ENCODE assay signal across 34 cellular contexts in the genomic region with DNA sequence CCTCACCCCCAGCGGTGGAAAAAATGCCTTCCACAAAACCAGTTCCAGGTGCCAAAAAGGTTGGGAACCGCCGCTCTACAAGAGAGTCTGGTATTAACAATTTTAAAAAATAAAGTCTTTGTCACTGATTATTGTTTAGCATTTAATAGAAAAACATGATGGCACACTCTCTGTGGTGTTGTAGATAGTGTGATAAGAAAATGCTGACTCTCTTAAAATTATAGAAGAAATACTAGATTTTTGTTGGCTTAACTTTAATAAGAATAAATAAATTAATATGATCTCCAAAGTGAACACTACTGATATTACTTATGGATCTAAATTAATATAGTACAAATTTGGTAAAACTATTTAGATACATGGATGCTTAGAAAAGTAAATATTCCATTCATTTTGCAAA.
"Had no signal": no experiment of that assay in that cellular context is flagged by ENCODE, and none has a peak within 500 bp of the region (broad histone marks: within the 10 kb centered on the region; RNA-seq: fewer than 3 reads in every experiment).

No MANE protein-coding gene starts in this region.

- DNase-seq: activated B cell treated with CpG ODN at 0.5 μM for 24 hours; activated CD4-positive, alpha-beta memory T cell treated with anti-CD3 and anti-CD28 coated beads for 36 hours; activated CD4-positive, alpha-beta T cell treated with anti-CD3 and anti-CD28 coated beads for 4 hours; activated CD4-positive, alpha-beta T cell treated with anti-CD3 and anti-CD28 coated beads, Interleukin-2, amount 10 ng/mL, durations not matched to agents 24 days and 14 days; activated CD4-positive, alpha-beta T cell treated with anti-CD3 and anti-CD28 coated beads, Interleukin-2, amount 50 U/mL, for 1 hour; activated CD4-positive, alpha-beta T cell treated with anti-CD3 and anti-CD28 coated beads, Interleukin-2, amount 50 U/mL, for 4 hours; activated CD4-positive, CD25-positive, alpha-beta regulatory T cell treated with anti-CD3 and anti-CD28 coated beads, Interleukin-2, amount 50 U/mL, for 72 hours; activated CD8-positive, alpha-beta memory T cell treated with anti-CD3 and anti-CD28 coated beads, Interleukin-2, amount 50 U/mL, for 4 hours; activated CD8-positive, alpha-beta T cell treated with anti-CD3 and anti-CD28 coated beads for 36 hours; activated effector memory CD4-positive, alpha-beta T cell treated with anti-CD3 and anti-CD28 coated beads, Interleukin-2, amount 50 U/mL, for 16 hours; activated gamma-delta T cell treated with Interleukin-2 at 50 U/mL for 16 hours; activated naive CD4-positive, alpha-beta T cell; activated naive CD4-positive, alpha-beta T cell treated with anti-CD3 and anti-CD28 coated beads for 36 hours; activated naive CD4-positive, alpha-beta T cell treated with anti-CD3 and anti-CD28 coated beads, Interleukin-2, amount 50 U/mL, for 16 hours; activated naive CD8-positive, alpha-beta T cell treated with anti-CD3 and anti-CD28 coated beads for 36 hours; activated T-cell treated with anti-CD3 and anti-CD28 coated beads for 4 hours; activated T-cell treated with anti-CD3 and anti-CD28 coated beads, Interleukin-2, amount 50 U/mL, for 1 hour; activated T-cell treated with anti-CD3 and anti-CD28 coated beads, Interleukin-2, amount 50 U/mL, for 4 hours; activated T-cell treated with anti-CD3 and anti-CD28 coated beads, Interleukin-2, amount 50 U/mL, for 72 hours; adrenal gland; amniotic stem cell; aorta; body of pancreas; brain microvascular endothelial cell; central memory CD4-positive, alpha-beta T cell; T-helper 1 cell; T-helper 2 cell; T-helper 9 cell had no signal

- H3K9me3 ChIP-seq: adrenal gland, body of pancreas, breast epithelium had no signal

- ATAC-seq: activated CD8-positive, alpha-beta T cell treated with anti-CD3 and anti-CD28 coated beads for 36 hours; activated naive CD4-positive, alpha-beta T cell treated with anti-CD3 and anti-CD28 coated beads, Interleukin-2, amount 50 U/mL, for 72 hours; activated T-cell treated with anti-CD3 and anti-CD28 coated beads, Interleukin-2, amount 50 U/mL, for 4 hours; activated T-cell treated with anti-CD3 and anti-CD28 coated beads, Interleukin-2, amount 50 U/mL, for 72 hours; activated T-helper 17 cell treated with anti-CD3 and anti-CD28 coated beads, Interleukin-2, amount 50 U/mL, for 72 hours; body of pancreas had no signal

- H3K4me3 ChIP-seq: adrenal gland, body of pancreas, breast epithelium had no signal

- H3K4me1 ChIP-seq: adrenal gland, body of pancreas, breast epithelium had no signal

- H3K36me3 ChIP-seq: adrenal gland, brain microvascular endothelial cell, breast epithelium had no signal

- FAIRE-seq: astrocyte, TTC549 had no signal

- H3K27me3 ChIP-seq: adrenal gland, body of pancreas, brain microvascular endothelial cell, breast epithelium had no signal

- H3K27ac ChIP-seq: adrenal gland, body of pancreas, brain microvascular endothelial cell, breast epithelium, VCaP had no signal
